In genomic region chr12:64621257-64621942, GRCh38 we compare ENCODE assay signal across 9 cellular contexts.
DNase-seq lines count a peak whose midpoint lies in the region; ATAC-seq and TF ChIP-seq lines count a peak whose summit lies in the region.
"Had no signal": no experiment of that assay in that cellular context is flagged by ENCODE, and none has a peak within 500 bp of the region (broad histone marks: within the 10 kb centered on the region; RNA-seq: fewer than 3 reads in every experiment).

No MANE protein-coding gene starts in this region.

- ATAC-seq in activated CD4-positive, CD25-positive, alpha-beta regulatory T cell treated with anti-CD3 and anti-CD28 coated beads, Interleukin-2, amount 50 U/mL, for 24 hours: peak; percentile 18 to 27
- ATAC-seq in HG02870 (IDR thresholded peaks at IDR 0.05; ENCODE audit: unreplicated experiment): peak; percentile 67
- ATAC-seq: A549 had no signal

- no peaks in the 10 kb centered on the region for H3K9me3 ChIP-seq in neutrophil
- H3K9me3 ChIP-seq in WERI-Rb-1 (ENCODE audit: severe bottlenecking): no peaks in the 10 kb centered on the region
- H3K9me3 ChIP-seq: A549 had no signal

- H3K4me3 ChIP-seq in neutrophil (ENCODE audit: low read depth in 1 of 2, low read length in 1 of 2) (peak overlapping the region; percentile 22 to 56), WERI-Rb-1 (ENCODE audit: low read depth, low read length) (no peak overlapping the region)
- H3K4me3 ChIP-seq: A549 had no signal

- CTCF ChIA-PET in RWPE1 (lab: Yijun Ruan, JAX): interaction anchor here (0.6 kb wide), 1 partner anchor 68 kb away, joined by 3 read pairs; no protein-coding TSS in a partner anchor

- H3K27ac ChIP-seq in RWPE1 (peak overlapping the region; percentile 16; the same call in 1 of the 2 replicates), neutrophil (peak overlapping the region; percentile 94), WERI-Rb-1 (no peak overlapping the region)

- H3K36me3 ChIP-seq in neutrophil: peaks cover 14% of the 10 kb centered on the region
- H3K36me3 ChIP-seq in WERI-Rb-1: no peaks in the 10 kb centered on the region

- POLR2A ChIA-PET in RWPE1 (lab: Yijun Ruan, JAX; ENCODE audit: low non-redundant PET): interaction anchor here (0.6 kb wide), 2 partner anchors 124 to 159 kb away, joined by 4 to 5 read pairs; no protein-coding TSS in a partner anchor

- no peaks in the 10 kb centered on the region for H3K27me3 ChIP-seq in neutrophil
- H3K27me3 ChIP-seq in WERI-Rb-1 (ENCODE audit: insufficient read depth, low read depth, severe bottlenecking): no peaks in the 10 kb centered on the region

- H3K4me1 ChIP-seq in neutrophil (ENCODE audit: control insufficient read depth in 1 of 2, insufficient read depth in 1 of 2, low read depth in 1 of 2, low read length in 1 of 2): peaks cover 97 to 100% of the 10 kb centered on the region in 2 experiments

- no peak for DNase-seq in activated CD4-positive, CD25-positive, alpha-beta regulatory T cell (lab: John Stamatoyannopoulos, UW)
- DNase-seq in RWPE1 (ENCODE audit: low spot score): no peak
- no peak for DNase-seq in WERI-Rb-1
- DNase-seq in NCI-H1417 (lab: John Stamatoyannopoulos, UW): no peak
- DNase-seq in amygdala (lab: John Stamatoyannopoulos, UW): no peak

- TF ChIP-seq CTCF in RWPE1 (conservative IDR thresholded peaks at IDR 0.05; ENCODE audit: low read depth): no peak
- TF ChIP-seq CTCF in neutrophil (IDR thresholded peaks at IDR 0.05): no peak
- TF ChIP-seq CTCF in WERI-Rb-1 (IDR thresholded peaks at IDR 0.05; ENCODE audit: low read depth, low read length): no peak
